8 cellular contexts compared by ENCODE assay signal in genomic region chr7:24821045-24821853, GRCh38.
DNase-seq lines count a peak whose midpoint lies in the region; ATAC-seq and TF ChIP-seq lines count a peak whose summit lies in the region.

No MANE protein-coding gene starts in this region.

- 3% methylated on average over 10 of the region's 10 CpGs for WGBS in thymus

- peak; percentile 74 for ATAC-seq in HG02571 (IDR thresholded peaks at IDR 0.05; ENCODE audit: unreplicated experiment)
- ATAC-seq in natural killer cell treated with Interleukin-12 subunit alpha and Interleukin-12 subunit beta and Interleukin-15 and Interleukin-18, amount 100 ng/mL, for 72 hours = peak; percentile 93 to 94

- H3K27me3 Mint-ChIP-seq in natural killer cell treated with Interleukin-12 subunit alpha and Interleukin-12 subunit beta and Interleukin-15 and Interleukin-18, amount 100 ng/mL, for 72 hours = no peaks in the 10 kb centered on the region

- H3K4me1 Mint-ChIP-seq in natural killer cell treated with Interleukin-12 subunit alpha and Interleukin-12 subunit beta and Interleukin-15 and Interleukin-18, amount 100 ng/mL, for 72 hours (ENCODE audit: low read depth in 2 of 2) = peaks cover 39 to 41% of the 10 kb centered on the region in 2 donors

- no peaks in the 10 kb centered on the region for H3K9me3 Mint-ChIP-seq in natural killer cell treated with Interleukin-12 subunit alpha and Interleukin-12 subunit beta and Interleukin-15 and Interleukin-18, amount 100 ng/mL, for 72 hours

- DNase-seq in GM13977 (ENCODE audit: low spot score) (peak; percentile 61), MV-4-11 (lab: John Stamatoyannopoulos, UW) (peak; percentile 92), dermis microvascular lymphatic vessel endothelial cell (ENCODE audit: low read depth in 2 of 2) (peak; percentile 56 to 90), NCI-H1930 (lab: John Stamatoyannopoulos, UW) (no peak)
- peak; percentile 74 for DNase-seq in activated CD4-positive, alpha-beta T cell treated with anti-CD3 and anti-CD28 coated beads, Interleukin-2, amount 50 U/mL, for 1 hour
- DNase-seq in natural killer cell treated with Interleukin-12 subunit alpha and Interleukin-12 subunit beta and Interleukin-15 and Interleukin-18, amount 100 ng/mL, for 72 hours (ENCODE audit: low spot score) = peak; percentile 89

- peak overlapping the region; percentile 98 to 99 for H3K27ac Mint-ChIP-seq in natural killer cell treated with Interleukin-12 subunit alpha and Interleukin-12 subunit beta and Interleukin-15 and Interleukin-18, amount 100 ng/mL, for 72 hours

- H3K36me3 ChIP-seq in thymus (ENCODE audit: control insufficient read depth, insufficient read depth) = no peaks in the 10 kb centered on the region

- H3K9me3 ChIP-seq in thymus (ENCODE audit: control insufficient read depth) = no peaks in the 10 kb centered on the region

- H3K4me3 Mint-ChIP-seq in natural killer cell treated with Interleukin-12 subunit alpha and Interleukin-12 subunit beta and Interleukin-15 and Interleukin-18, amount 100 ng/mL, for 72 hours = peak overlapping the region; percentile 79

- H3K4me1 ChIP-seq in thymus (ENCODE audit: control insufficient read depth, insufficient read depth, low read length) = peaks cover 14% of the 10 kb centered on the region

- peaks cover 18% of the 10 kb centered on the region for H3K36me3 Mint-ChIP-seq in natural killer cell treated with Interleukin-12 subunit alpha and Interleukin-12 subunit beta and Interleukin-15 and Interleukin-18, amount 100 ng/mL, for 72 hours

- H3K27ac ChIP-seq in thymus (ENCODE audit: low read depth) = peak overlapping the region; percentile 87

- H3K27me3 ChIP-seq in thymus (ENCODE audit: control insufficient read depth, insufficient read depth) = no peaks in the 10 kb centered on the region

- H3K4me3 ChIP-seq in thymus (ENCODE audit: low read length) = no peak overlapping the region

- TF ChIP-seq CTCF in GM13977 (IDR thresholded peaks at IDR 0.05; ENCODE audit: extremely low read depth, insufficient read depth, missing control alignments) = no peak

- in situ Hi-C loops in GM13977 (cut with MboI; ENCODE audit: low pct_unique_long_range_greater_than_20kb, low sequenced_read_pairs, unreplicated experiment) = no loop called here

Comparison
In these comparisons a context has a peak if more than half of its experiments do, and no peak if none do; other contexts are left out.
1. DNase-seq: peak in GM13977 (single experiment), MV-4-11 (single experiment), activated CD4-positive, alpha-beta T cell treated with anti-CD3 and anti-CD28 coated beads, Interleukin-2, amount 50 U/mL, for 1 hour (single experiment), dermis microvascular lymphatic vessel endothelial cell (2 of 2) and natural killer cell treated with Interleukin-12 subunit alpha and Interleukin-12 subunit beta and Interleukin-15 and Interleukin-18, amount 100 ng/mL, for 72 hours (single experiment); none in NCI-H1930 (0 of 2).